ENCODE assay signal across 1 cellular context in genomic region chr15:76336254-76337046, GRCh38.
TF ChIP-seq lines count a peak whose summit lies in the region.

TSS of gene ISL2 (plus strand) at chr15:76336773. CDS start at chr15:76336884, 111 bp downstream.

TF ChIP-seq in HepG2, 621 proteins besides CTCF, POLR2A, EP300 and RAD21 (continued from another document and continues in another):
- TF ChIP-seq ARID5B (CRISPR knock-in tag; IDR thresholded peaks at IDR 0.05) (peak; percentile 42), ZSCAN9 (CRISPR knock-in tag; IDR thresholded peaks at IDR 0.05; ENCODE audit: borderline replicate concordance) (no peak), NR1H2 (CRISPR knock-in tag; IDR thresholded peaks at IDR 0.05; ENCODE audit: borderline replicate concordance, low read depth) (no peak), DR1 (CRISPR knock-in tag; IDR thresholded peaks at IDR 0.05) (peak; percentile 60; the same call in 1 of the 2 replicates), ZNF446 (CRISPR knock-in tag; IDR thresholded peaks at IDR 0.05) (no peak), MXI1 (IDR thresholded peaks at IDR 0.05; ENCODE audit: borderline replicate concordance, low read depth, low read length) (peak; percentile 46; the same call in 1 of the 3 replicates), HNRNPK (IDR thresholded peaks at IDR 0.05; ENCODE audit: low read depth, low read length, poor library complexity, severe bottlenecking) (peak; percentile 75), ZNF788 (CRISPR knock-in tag; IDR thresholded peaks at IDR 0.05; ENCODE audit: borderline replicate concordance) (peak; percentile 54; the same call in 1 of the 2 replicates), ZBTB38 (CRISPR knock-in tag; IDR thresholded peaks at IDR 0.05) (peak; percentile 82), TRIM24 (CRISPR knock-in tag; IDR thresholded peaks at IDR 0.05) (no peak), NFE2L2 (IDR thresholded peaks at IDR 0.05; ENCODE audit: low read length) (no peak), ZC3H4 (CRISPR knock-in tag; IDR thresholded peaks at IDR 0.05; ENCODE audit: borderline replicate concordance) (no peak), ZNF691 (CRISPR knock-in tag; IDR thresholded peaks at IDR 0.05; ENCODE audit: borderline replicate concordance, low read depth) (peak; percentile 63; the same call in 1 of the 2 replicates), ZNF337 (CRISPR knock-in tag; IDR thresholded peaks at IDR 0.05; ENCODE audit: borderline replicate concordance, low read depth) (no peak), SMARCE1 (IDR thresholded peaks at IDR 0.05; ENCODE audit: borderline replicate concordance) (no peak), ZNF552 (CRISPR knock-in tag; IDR thresholded peaks at IDR 0.05; ENCODE audit: borderline replicate concordance) (no peak), FOXA1 (IDR thresholded peaks at IDR 0.05) (no peak), FOXA1 (CRISPR knock-in tag; IDR thresholded peaks at IDR 0.05) (no peak; the same call in 1 of the 2 replicates), ZSCAN21 (CRISPR knock-in tag; IDR thresholded peaks at IDR 0.05; ENCODE audit: borderline replicate concordance) (peak; percentile 41; the same call in 1 of the 2 replicates), ZNF354B (CRISPR knock-in tag; IDR thresholded peaks at IDR 0.05) (no peak), POGZ (CRISPR knock-in tag; IDR thresholded peaks at IDR 0.05) (peak; percentile 88), PTBP1 (IDR thresholded peaks at IDR 0.05; ENCODE audit: low read depth, low read length, poor library complexity, severe bottlenecking) (no peak), NFRKB (IDR thresholded peaks at IDR 0.05) (no peak), ZNF280D (CRISPR knock-in tag; IDR thresholded peaks at IDR 0.05) (peak; percentile 79; the same call in 1 of the 2 replicates), REL (CRISPR knock-in tag; conservative IDR thresholded peaks at IDR 0.05) (no peak), NFKB2 (CRISPR knock-in tag; IDR thresholded peaks at IDR 0.05; ENCODE audit: borderline replicate concordance) (peak; percentile 76; the same call in 1 of the 2 replicates), HNRNPL (IDR thresholded peaks at IDR 0.05; ENCODE audit: low read depth, low read length) (no peak), ATM (IDR thresholded peaks at IDR 0.05; ENCODE audit: borderline replicate concordance) (no peak), SKIL (CRISPR knock-in tag; IDR thresholded peaks at IDR 0.05; ENCODE audit: borderline replicate concordance) (no peak), SOX5 (CRISPR knock-in tag; IDR thresholded peaks at IDR 0.05; ENCODE audit: borderline replicate concordance) (peak; percentile 91), SIX1 (CRISPR knock-in tag; IDR thresholded peaks at IDR 0.05; ENCODE audit: borderline replicate concordance) (no peak), GZF1 (CRISPR knock-in tag; IDR thresholded peaks at IDR 0.05) (peak; percentile 66; the same call in 1 of the 2 replicates), ZFX (CRISPR knock-in tag; IDR thresholded peaks at IDR 0.05; ENCODE audit: low read depth) (peak; percentile 88), ZNF441 (CRISPR knock-in tag; IDR thresholded peaks at IDR 0.05; ENCODE audit: borderline replicate concordance) (peak; percentile 58), MYC (CRISPR knock-in tag; IDR thresholded peaks at IDR 0.05; ENCODE audit: borderline replicate concordance) (peak; percentile 75; the same call in 1 of the 2 replicates), FOXK2 (IDR thresholded peaks at IDR 0.05) (no peak), ZNF513 (CRISPR knock-in tag; conservative IDR thresholded peaks at IDR 0.05) (no peak), SCMH1 (CRISPR knock-in tag; IDR thresholded peaks at IDR 0.05; ENCODE audit: borderline replicate concordance) (no peak), PAX8 (CRISPR knock-in tag; IDR thresholded peaks at IDR 0.05; ENCODE audit: borderline replicate concordance) (no peak), POLR2AphosphoS2 (IDR thresholded peaks at IDR 0.05; ENCODE audit: low read depth, low read length) (no peak; the same call in 1 of the 2 replicates), MEIS2 (CRISPR knock-in tag; IDR thresholded peaks at IDR 0.05) (no peak), ISX (CRISPR knock-in tag; conservative IDR thresholded peaks at IDR 0.05) (0 out of 2 replicates have a peak, but pooled peaks have one; percentile 49), ZNF326 (CRISPR knock-in tag; IDR thresholded peaks at IDR 0.05; ENCODE audit: borderline replicate concordance) (no peak), KDM3A (CRISPR knock-in tag; IDR thresholded peaks at IDR 0.05; ENCODE audit: low read depth) (peak; percentile 63; the same call in 1 of the 2 replicates), ZBTB20 (CRISPR knock-in tag; IDR thresholded peaks at IDR 0.05; ENCODE audit: borderline replicate concordance, low read depth) (no peak), SIN3A (IDR thresholded peaks at IDR 0.05; ENCODE audit: borderline replicate concordance, low read depth, low read length) (peak; percentile 58; the same call in 1 of the 2 replicates), SIN3B (IDR thresholded peaks at IDR 0.05; ENCODE audit: low read length) (no peak), ZNF563 (CRISPR knock-in tag; IDR thresholded peaks at IDR 0.05) (no peak; the same call in 1 of the 2 replicates)
- TF ChIP-seq, protein P1, sequence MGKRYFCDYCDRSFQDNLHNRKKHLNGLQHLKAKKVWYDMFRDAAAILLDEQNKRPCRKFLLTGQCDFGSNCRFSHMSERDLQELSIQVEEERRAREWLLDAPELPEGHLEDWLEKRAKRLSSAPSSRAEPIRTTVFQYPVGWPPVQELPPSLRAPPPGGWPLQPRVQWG (CRISPR knock-in tag; IDR thresholded peaks at IDR 0.05; ENCODE audit: borderline replicate concordance, low read depth), result no peak
- TF ChIP-seq, protein P2, sequence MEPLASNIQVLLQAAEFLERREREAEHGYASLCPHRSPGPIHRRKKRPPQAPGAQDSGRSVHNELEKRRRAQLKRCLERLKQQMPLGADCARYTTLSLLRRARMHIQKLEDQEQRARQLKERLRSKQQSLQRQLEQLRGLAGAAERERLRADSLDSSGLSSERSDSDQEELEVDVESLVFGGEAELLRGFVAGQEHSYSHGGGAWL (CRISPR knock-in tag; IDR thresholded peaks at IDR 0.05), result no peak
- TF ChIP-seq, protein P3, sequence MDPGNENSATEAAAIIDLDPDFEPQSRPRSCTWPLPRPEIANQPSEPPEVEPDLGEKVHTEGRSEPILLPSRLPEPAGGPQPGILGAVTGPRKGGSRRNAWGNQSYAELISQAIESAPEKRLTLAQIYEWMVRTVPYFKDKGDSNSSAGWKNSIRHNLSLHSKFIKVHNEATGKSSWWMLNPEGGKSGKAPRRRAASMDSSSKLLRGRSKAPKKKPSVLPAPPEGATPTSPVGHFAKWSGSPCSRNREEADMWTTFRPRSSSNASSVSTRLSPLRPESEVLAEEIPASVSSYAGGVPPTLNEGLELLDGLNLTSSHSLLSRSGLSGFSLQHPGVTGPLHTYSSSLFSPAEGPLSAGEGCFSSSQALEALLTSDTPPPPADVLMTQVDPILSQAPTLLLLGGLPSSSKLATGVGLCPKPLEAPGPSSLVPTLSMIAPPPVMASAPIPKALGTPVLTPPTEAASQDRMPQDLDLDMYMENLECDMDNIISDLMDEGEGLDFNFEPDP (CRISPR knock-in tag; conservative IDR thresholded peaks at IDR 0.05), result no peak
- TF ChIP-seq, protein P4, sequence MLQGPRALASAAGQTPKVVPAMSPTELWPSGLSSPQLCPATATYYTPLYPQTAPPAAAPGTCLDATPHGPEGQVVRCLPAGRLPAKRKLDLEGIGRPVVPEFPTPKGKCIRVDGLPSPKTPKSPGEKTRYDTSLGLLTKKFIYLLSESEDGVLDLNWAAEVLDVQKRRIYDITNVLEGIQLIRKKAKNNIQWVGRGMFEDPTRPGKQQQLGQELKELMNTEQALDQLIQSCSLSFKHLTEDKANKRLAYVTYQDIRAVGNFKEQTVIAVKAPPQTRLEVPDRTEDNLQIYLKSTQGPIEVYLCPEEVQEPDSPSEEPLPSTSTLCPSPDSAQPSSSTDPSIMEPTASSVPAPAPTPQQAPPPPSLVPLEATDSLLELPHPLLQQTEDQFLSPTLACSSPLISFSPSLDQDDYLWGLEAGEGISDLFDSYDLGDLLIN (CRISPR knock-in tag; IDR thresholded peaks at IDR 0.05; ENCODE audit: borderline replicate concordance), result no peak
